In the genomic region with DNA sequence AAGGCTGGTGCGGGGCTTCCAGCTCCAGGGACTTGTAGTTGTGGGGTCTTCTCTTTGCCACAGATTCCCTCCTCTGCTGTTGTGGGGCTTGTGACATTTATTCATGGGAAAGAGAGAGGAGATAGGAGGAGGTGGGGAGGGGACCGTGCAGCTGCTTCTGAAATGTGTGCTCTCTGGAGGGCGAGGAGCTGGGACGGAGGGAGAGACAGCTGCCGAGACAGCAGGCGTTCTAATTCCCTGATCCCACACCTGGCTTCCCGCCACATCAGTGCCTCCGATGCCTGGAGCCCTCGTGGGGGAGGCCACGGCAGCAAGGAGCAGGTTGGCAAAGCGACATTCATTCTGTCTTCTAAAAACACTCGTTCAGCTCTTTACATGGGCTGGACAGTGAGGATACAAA, we compare ENCODE assay signal across 9 cellular contexts.
DNase-seq lines count a peak whose midpoint lies in the region; ATAC-seq, FAIRE-seq and TF ChIP-seq lines count a peak whose summit lies in the region.
"Had no signal": no experiment of that assay in that cellular context is flagged by ENCODE, and none has a peak within 500 bp of the region (broad histone marks: within the 10 kb centered on the region; RNA-seq: fewer than 3 reads in every experiment).

No MANE protein-coding gene starts in this region.

- in situ Hi-C loops in G401 (cut with HindIII; ENCODE audit: low sequenced_read_pairs): no loop called here

- TF ChIP-seq CTCF in foreskin fibroblast (IDR thresholded peaks at IDR 0.05; ENCODE audit: low read depth, low read length): no peak
- no peak for TF ChIP-seq CTCF in prostate gland (IDR thresholded peaks at IDR 0.05)
- no peak for TF ChIP-seq CTCF in D721Med (IDR thresholded peaks at IDR 0.05; ENCODE audit: insufficient read depth, missing control alignments)

- no peaks in the 10 kb centered on the region for H3K27me3 ChIP-seq in prostate gland (replicated peaks; ENCODE audit: insufficient read depth)

- 20% methylated on average over 12 of the region's 12 CpGs for WGBS in prostate gland

- H3K27ac ChIP-seq in prostate gland: no peak overlapping the region

- no peaks in the 10 kb centered on the region for H3K9me3 ChIP-seq in prostate gland

- no peak for TF ChIP-seq POLR2A in prostate gland (IDR thresholded peaks at IDR 0.05)

- no peaks in the 10 kb centered on the region for H3K36me3 ChIP-seq in prostate gland

- no peak for FAIRE-seq in D721Med (lab: Jason Lieb, UNC)

- intact Hi-C loops in prostate gland (cut with DNase I): no loop called here

- ATAC-seq in GM19351 (IDR thresholded peaks at IDR 0.05; ENCODE audit: unreplicated experiment) (no peak), GM18511 (IDR thresholded peaks at IDR 0.05; ENCODE audit: unreplicated experiment) (no peak)

- H3K4me3 ChIP-seq in foreskin fibroblast (ENCODE audit: low read depth in 1 of 2, low read length in 2 of 2) (peak overlapping the region; percentile 41 to 52), prostate gland (peak overlapping the region; percentile 8 to 25)

- DNase-seq in G401 (ENCODE audit: low spot score) (peak; percentile 53), NCI-H748 treated with DMSO at 0.1 percent for 48 hours (lab: John Stamatoyannopoulos, UW) (peak; percentile 93), foreskin fibroblast (no peak), prostate gland (ENCODE audit: low spot score) (no peak), SW480 (ENCODE audit: low spot score) (no peak), D721Med (ENCODE audit: insufficient read length, low spot score) (no peak)
- DNase-seq: effector CD8-positive, alpha-beta T cell had no signal

- no peaks in the 10 kb centered on the region for H3K4me1 ChIP-seq in prostate gland (replicated peaks)

Comparison
In these comparisons a context has a peak if more than half of its experiments do, and no peak if none do; other contexts are left out.
1. DNase-seq: peak in G401 (single experiment) and NCI-H748 treated with DMSO at 0.1 percent for 48 hours (single experiment); none in foreskin fibroblast (0 of 2), prostate gland (single experiment), SW480 (single experiment) and D721Med (single experiment).